1 cellular context compared by ENCODE assay signal in the genomic region with DNA sequence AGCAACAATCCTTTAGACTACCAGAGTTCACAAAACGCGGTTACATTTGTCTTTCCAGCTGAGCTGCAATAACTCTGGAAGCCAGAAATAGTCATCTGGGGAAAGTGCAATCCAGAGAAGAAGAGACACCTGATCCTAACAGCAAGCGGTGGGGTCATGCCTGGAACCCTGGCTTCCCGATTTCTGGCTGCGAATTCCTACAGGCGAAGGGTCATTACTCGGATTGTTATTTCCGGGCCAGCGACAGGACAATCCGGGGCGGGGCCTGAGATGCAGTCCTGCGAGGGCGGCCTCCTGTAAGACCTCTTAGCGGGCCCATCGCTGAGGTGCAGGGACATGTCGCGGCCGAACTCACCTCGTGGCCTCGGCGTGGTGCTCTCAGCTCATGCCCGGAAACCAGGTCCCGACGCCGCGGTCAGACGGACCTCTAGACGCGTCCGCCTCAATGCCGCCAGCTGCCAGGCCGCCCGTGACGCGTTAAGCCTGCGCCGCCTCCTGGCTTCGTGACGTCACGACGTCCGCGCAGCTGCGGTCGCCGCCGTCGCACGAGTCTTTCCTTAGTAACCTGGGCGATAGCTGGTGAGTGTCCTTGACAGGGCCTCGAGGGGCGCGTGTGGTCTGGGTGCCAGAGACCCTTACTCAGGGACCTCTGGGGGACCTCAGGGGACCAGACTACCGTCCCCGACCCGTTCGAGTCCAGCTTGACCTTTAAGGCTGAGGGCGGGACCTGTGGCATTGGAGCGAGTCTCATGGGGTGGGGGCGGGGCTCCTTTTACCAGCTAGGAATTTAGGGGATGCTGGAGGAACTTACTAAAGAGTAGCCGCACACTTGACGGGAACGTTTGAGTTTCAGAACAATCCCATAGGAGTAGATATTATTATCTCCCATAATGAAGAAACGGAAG.
TF ChIP-seq lines count a peak whose summit lies in the region.

A gene with protein sequence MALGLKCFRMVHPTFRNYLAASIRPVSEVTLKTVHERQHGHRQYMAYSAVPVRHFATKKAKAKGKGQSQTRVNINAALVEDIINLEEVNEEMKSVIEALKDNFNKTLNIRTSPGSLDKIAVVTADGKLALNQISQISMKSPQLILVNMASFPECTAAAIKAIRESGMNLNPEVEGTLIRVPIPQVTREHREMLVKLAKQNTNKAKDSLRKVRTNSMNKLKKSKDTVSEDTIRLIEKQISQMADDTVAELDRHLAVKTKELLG (plus strand): TSS at position 523 of the 905 bp plus-strand sequence. CDS start 6,010 bp downstream, outside the sequence.
A gene with protein sequence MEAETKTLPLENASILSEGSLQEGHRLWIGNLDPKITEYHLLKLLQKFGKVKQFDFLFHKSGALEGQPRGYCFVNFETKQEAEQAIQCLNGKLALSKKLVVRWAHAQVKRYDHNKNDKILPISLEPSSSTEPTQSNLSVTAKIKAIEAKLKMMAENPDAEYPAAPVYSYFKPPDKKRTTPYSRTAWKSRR (minus strand): TSS at position 481 of the 905 bp plus-strand sequence. CDS start 3,348 bp downstream, outside the sequence.

TF ChIP-seq in HepG2, 621 proteins besides CTCF, POLR2A, EP300 and RAD21 (continued from another document and continues in another):
- TF ChIP-seq, protein P1, sequence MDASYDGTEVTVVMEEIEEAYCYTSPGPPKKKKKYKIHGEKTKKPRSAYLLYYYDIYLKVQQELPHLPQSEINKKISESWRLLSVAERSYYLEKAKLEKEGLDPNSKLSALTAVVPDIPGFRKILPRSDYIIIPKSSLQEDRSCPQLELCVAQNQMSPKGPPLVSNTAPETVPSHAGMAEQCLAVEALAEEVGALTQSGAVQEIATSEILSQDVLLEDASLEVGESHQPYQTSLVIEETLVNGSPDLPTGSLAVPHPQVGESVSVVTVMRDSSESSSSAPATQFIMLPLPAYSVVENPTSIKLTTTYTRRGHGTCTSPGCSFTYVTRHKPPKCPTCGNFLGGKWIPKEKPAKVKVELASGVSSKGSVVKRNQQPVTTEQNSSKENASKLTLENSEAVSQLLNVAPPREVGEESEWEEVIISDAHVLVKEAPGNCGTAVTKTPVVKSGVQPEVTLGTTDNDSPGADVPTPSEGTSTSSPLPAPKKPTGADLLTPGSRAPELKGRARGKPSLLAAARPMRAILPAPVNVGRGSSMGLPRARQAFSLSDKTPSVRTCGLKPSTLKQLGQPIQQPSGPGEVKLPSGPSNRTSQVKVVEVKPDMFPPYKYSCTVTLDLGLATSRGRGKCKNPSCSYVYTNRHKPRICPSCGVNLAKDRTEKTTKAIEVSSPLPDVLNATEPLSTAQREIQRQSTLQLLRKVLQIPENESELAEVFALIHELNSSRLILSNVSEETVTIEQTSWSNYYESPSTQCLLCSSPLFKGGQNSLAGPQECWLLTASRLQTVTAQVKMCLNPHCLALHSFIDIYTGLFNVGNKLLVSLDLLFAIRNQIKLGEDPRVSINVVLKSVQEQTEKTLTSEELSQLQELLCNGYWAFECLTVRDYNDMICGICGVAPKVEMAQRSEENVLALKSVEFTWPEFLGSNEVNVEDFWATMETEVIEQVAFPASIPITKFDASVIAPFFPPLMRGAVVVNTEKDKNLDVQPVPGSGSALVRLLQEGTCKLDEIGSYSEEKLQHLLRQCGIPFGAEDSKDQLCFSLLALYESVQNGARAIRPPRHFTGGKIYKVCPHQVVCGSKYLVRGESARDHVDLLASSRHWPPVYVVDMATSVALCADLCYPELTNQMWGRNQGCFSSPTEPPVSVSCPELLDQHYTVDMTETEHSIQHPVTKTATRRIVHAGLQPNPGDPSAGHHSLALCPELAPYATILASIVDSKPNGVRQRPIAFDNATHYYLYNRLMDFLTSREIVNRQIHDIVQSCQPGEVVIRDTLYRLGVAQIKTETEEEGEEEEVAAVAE (CRISPR knock-in tag; IDR thresholded peaks at IDR 0.05; ENCODE audit: borderline replicate concordance): peak; percentile 59
- peak; percentile 61 for TF ChIP-seq YY1 (IDR thresholded peaks at IDR 0.05; ENCODE audit: insufficient read depth, insufficient replicate concordance, low read depth, low read length)
- no peak for TF ChIP-seq ZNF775 (CRISPR knock-in tag; IDR thresholded peaks at IDR 0.05; ENCODE audit: borderline replicate concordance)
- peak; percentile 76; the same call in 1 of the 2 replicates for TF ChIP-seq ZNF235 (CRISPR knock-in tag; IDR thresholded peaks at IDR 0.05; ENCODE audit: borderline replicate concordance)
- TF ChIP-seq, protein P2, sequence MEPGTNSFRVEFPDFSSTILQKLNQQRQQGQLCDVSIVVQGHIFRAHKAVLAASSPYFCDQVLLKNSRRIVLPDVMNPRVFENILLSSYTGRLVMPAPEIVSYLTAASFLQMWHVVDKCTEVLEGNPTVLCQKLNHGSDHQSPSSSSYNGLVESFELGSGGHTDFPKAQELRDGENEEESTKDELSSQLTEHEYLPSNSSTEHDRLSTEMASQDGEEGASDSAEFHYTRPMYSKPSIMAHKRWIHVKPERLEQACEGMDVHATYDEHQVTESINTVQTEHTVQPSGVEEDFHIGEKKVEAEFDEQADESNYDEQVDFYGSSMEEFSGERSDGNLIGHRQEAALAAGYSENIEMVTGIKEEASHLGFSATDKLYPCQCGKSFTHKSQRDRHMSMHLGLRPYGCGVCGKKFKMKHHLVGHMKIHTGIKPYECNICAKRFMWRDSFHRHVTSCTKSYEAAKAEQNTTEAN (CRISPR knock-in tag; conservative IDR thresholded peaks at IDR 0.05): peak; percentile 86; the same call in 1 of the 2 replicates
- TF ChIP-seq, protein P3, sequence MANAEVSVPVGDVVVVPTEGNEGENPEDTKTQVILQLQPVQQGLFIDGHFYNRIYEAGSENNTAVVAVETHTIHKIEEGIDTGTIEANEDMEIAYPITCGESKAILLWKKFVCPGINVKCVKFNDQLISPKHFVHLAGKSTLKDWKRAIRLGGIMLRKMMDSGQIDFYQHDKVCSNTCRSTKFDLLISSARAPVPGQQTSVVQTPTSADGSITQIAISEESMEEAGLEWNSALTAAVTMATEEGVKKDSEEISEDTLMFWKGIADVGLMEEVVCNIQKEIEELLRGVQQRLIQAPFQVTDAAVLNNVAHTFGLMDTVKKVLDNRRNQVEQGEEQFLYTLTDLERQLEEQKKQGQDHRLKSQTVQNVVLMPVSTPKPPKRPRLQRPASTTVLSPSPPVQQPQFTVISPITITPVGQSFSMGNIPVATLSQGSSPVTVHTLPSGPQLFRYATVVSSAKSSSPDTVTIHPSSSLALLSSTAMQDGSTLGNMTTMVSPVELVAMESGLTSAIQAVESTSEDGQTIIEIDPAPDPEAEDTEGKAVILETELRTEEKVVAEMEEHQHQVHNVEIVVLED (CRISPR knock-in tag; IDR thresholded peaks at IDR 0.05; ENCODE audit: borderline replicate concordance): peak; percentile 99
- no peak for TF ChIP-seq SOX13 (IDR thresholded peaks at IDR 0.05)
- TF ChIP-seq SOX13 (CRISPR knock-in tag; conservative IDR thresholded peaks at IDR 0.05 in 1 of 2, IDR thresholded peaks at IDR 0.05 in 1 of 2): peak in 1 of 2 experiments; percentile 48; a peak in 1 of 4 replicates
- TF ChIP-seq JUN (CRISPR knock-in tag; IDR thresholded peaks at IDR 0.05): peak; percentile 82
- TF ChIP-seq KDM3A (CRISPR knock-in tag; IDR thresholded peaks at IDR 0.05; ENCODE audit: low read depth): peak; percentile 85
- 0 out of 2 replicates have a peak, but pooled peaks have one; percentile 47 for TF ChIP-seq HMG20A (CRISPR knock-in tag; IDR thresholded peaks at IDR 0.05; ENCODE audit: borderline replicate concordance)
- TF ChIP-seq ZNF230 (CRISPR knock-in tag; IDR thresholded peaks at IDR 0.05): peak; percentile 99
- TF ChIP-seq, protein P4, sequence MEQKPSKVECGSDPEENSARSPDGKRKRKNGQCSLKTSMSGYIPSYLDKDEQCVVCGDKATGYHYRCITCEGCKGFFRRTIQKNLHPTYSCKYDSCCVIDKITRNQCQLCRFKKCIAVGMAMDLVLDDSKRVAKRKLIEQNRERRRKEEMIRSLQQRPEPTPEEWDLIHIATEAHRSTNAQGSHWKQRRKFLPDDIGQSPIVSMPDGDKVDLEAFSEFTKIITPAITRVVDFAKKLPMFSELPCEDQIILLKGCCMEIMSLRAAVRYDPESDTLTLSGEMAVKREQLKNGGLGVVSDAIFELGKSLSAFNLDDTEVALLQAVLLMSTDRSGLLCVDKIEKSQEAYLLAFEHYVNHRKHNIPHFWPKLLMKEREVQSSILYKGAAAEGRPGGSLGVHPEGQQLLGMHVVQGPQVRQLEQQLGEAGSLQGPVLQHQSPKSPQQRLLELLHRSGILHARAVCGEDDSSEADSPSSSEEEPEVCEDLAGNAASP (CRISPR knock-in tag; IDR thresholded peaks at IDR 0.05; ENCODE audit: borderline replicate concordance): no peak
- peak; percentile 90 for TF ChIP-seq SP4 (CRISPR knock-in tag; IDR thresholded peaks at IDR 0.05)
- TF ChIP-seq NKX3-1 (CRISPR knock-in tag; IDR thresholded peaks at IDR 0.05): peak; percentile 97; the same call in 1 of the 2 replicates
- TF ChIP-seq ZFP62 (CRISPR knock-in tag; IDR thresholded peaks at IDR 0.05): no peak
- TF ChIP-seq DNMT1 (CRISPR knock-in tag; IDR thresholded peaks at IDR 0.05): peak; percentile 91; the same call in 1 of the 2 replicates
- no peak for TF ChIP-seq ZNF569 (CRISPR knock-in tag; IDR thresholded peaks at IDR 0.05; ENCODE audit: borderline replicate concordance)
- TF ChIP-seq ARNT (IDR thresholded peaks at IDR 0.05): no peak
- peak; percentile 92 for TF ChIP-seq ZNF501 (CRISPR knock-in tag; IDR thresholded peaks at IDR 0.05)
- TF ChIP-seq, protein P5, sequence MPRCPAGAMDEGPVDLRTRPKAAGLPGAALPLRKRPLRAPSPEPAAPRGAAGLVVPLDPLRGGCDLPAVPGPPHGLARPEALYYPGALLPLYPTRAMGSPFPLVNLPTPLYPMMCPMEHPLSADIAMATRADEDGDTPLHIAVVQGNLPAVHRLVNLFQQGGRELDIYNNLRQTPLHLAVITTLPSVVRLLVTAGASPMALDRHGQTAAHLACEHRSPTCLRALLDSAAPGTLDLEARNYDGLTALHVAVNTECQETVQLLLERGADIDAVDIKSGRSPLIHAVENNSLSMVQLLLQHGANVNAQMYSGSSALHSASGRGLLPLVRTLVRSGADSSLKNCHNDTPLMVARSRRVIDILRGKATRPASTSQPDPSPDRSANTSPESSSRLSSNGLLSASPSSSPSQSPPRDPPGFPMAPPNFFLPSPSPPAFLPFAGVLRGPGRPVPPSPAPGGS (CRISPR knock-in tag; IDR thresholded peaks at IDR 0.05): peak; percentile 99
- no peak for TF ChIP-seq ZNF432 (CRISPR knock-in tag; IDR thresholded peaks at IDR 0.05; ENCODE audit: borderline replicate concordance)
- peak; percentile 68 for TF ChIP-seq ARNTL (CRISPR knock-in tag; IDR thresholded peaks at IDR 0.05)
- peak in 1 of 2 experiments; percentile 62; a peak in 3 of 4 replicates for TF ChIP-seq NR2F1 (CRISPR knock-in tag; IDR thresholded peaks at IDR 0.05)
- peak; percentile 96 for TF ChIP-seq KAT8 (CRISPR knock-in tag; IDR thresholded peaks at IDR 0.05)
- TF ChIP-seq, protein P6, sequence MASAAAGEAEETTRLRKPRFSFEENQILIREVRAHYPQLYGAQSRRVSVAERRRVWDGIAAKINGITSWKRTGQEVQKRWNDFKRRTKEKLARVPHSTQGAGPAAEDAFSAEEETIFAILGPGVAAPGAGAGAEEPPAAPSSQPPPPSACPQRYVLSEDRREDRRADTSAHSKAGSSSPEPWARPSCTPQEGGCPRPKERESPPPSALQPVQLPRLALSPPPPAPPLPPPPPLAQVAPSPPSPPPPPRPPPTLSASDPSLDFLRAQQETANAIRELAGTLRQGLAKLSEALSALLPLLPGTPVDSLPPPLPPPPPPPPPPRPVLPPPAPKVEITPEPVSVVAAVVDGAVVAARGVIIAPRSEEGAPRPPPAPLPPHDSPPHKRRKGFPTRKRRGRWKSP (CRISPR knock-in tag; IDR thresholded peaks at IDR 0.05): peak; percentile 71; the same call in 1 of the 2 replicates
- TF ChIP-seq, protein P7, sequence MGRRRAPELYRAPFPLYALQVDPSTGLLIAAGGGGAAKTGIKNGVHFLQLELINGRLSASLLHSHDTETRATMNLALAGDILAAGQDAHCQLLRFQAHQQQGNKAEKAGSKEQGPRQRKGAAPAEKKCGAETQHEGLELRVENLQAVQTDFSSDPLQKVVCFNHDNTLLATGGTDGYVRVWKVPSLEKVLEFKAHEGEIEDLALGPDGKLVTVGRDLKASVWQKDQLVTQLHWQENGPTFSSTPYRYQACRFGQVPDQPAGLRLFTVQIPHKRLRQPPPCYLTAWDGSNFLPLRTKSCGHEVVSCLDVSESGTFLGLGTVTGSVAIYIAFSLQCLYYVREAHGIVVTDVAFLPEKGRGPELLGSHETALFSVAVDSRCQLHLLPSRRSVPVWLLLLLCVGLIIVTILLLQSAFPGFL (CRISPR knock-in tag; IDR thresholded peaks at IDR 0.05): no peak
- peak; percentile 99 for TF ChIP-seq ZNF772 (CRISPR knock-in tag; IDR thresholded peaks at IDR 0.05)
- no peak for TF ChIP-seq GATA4 (IDR thresholded peaks at IDR 0.05; ENCODE audit: borderline replicate concordance, low read depth)
- no peak for TF ChIP-seq SMC3 (IDR thresholded peaks at IDR 0.05; ENCODE audit: low read length)
- TF ChIP-seq, protein P8, sequence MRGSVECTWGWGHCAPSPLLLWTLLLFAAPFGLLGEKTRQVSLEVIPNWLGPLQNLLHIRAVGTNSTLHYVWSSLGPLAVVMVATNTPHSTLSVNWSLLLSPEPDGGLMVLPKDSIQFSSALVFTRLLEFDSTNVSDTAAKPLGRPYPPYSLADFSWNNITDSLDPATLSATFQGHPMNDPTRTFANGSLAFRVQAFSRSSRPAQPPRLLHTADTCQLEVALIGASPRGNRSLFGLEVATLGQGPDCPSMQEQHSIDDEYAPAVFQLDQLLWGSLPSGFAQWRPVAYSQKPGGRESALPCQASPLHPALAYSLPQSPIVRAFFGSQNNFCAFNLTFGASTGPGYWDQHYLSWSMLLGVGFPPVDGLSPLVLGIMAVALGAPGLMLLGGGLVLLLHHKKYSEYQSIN (CRISPR knock-in tag; IDR thresholded peaks at IDR 0.05; ENCODE audit: borderline replicate concordance): no peak
